1 cellular context compared by ENCODE assay signal in genomic region chr3:46708401-46709146, GRCh38.
TF ChIP-seq lines count a peak whose summit lies in the region.

No MANE protein-coding gene starts in this region.

TF ChIP-seq in WTC11, 78 proteins besides CTCF, POLR2A, EP300 and RAD21 (continued from another document):
- no peak for TF ChIP-seq ZSCAN18 (CRISPR knock-in tag; IDR thresholded peaks at IDR 0.05)
- no peak for TF ChIP-seq RELA (CRISPR knock-in tag; IDR thresholded peaks at IDR 0.05; ENCODE audit: borderline replicate concordance)
